10 cellular contexts compared by ENCODE assay signal in genomic region chr17:59643159-59643857, GRCh38. TPM values are rescaled to one million over a fixed set of nuclear protein-coding genes. Genes with fewer than 3 reads are reported as not detected.
A peak's percentile ranks its signal among the peaks of the same experiment; 100 is the strongest.
DNase-seq lines count a peak whose midpoint lies in the region; ATAC-seq, FAIRE-seq and TF ChIP-seq lines count a peak whose summit lies in the region.
"Had no signal": no experiment of that assay in that cellular context is flagged by ENCODE, and none has a peak within 500 bp of the region (broad histone marks: within the 10 kb centered on the region; RNA-seq: fewer than 3 reads in every experiment).

No MANE protein-coding gene starts in this region.

- H3K36me3 ChIP-seq in Karpas-422 (ENCODE audit: insufficient read depth, low read length): peaks cover 44% of the 10 kb centered on the region
- H3K36me3 ChIP-seq in bronchial epithelial cell (ENCODE audit: control insufficient read depth, insufficient read depth, low read length): peaks cover 10% of the 10 kb centered on the region
- H3K36me3 ChIP-seq in muscle layer of duodenum (ENCODE audit: control insufficient read depth in 1 of 2, insufficient read depth in 2 of 2, low read length in 2 of 2): peaks cover 11 to 19% of the 10 kb centered on the region in 2 donors

- peak overlapping the region; percentile 81 for H3K4me2 ChIP-seq in Karpas-422 (ENCODE audit: low read depth, low read length, poor library complexity, severe bottlenecking)

- H3K27ac ChIP-seq in Karpas-422 (ENCODE audit: low read length) (peak overlapping the region; percentile 95), muscle layer of duodenum (ENCODE audit: low read length) (peak overlapping the region; percentile 3), coronary artery (no peak overlapping the region)

- H3K27me3 Mint-ChIP-seq in CD14-positive monocyte (ENCODE audit: low read depth in 3 of 3): no peaks in the 10 kb centered on the region

- H2AFZ ChIP-seq in Karpas-422 (ENCODE audit: low read length): no peak overlapping the region

- H3K27me3 ChIP-seq in Karpas-422 (ENCODE audit: low read length) (no peaks in the 10 kb centered on the region), bronchial epithelial cell (ENCODE audit: control insufficient read depth, insufficient read depth, low read length) (no peaks in the 10 kb centered on the region), muscle layer of duodenum (ENCODE audit: low read depth, low read length) (no peaks in the 10 kb centered on the region)

- no peaks in the 10 kb centered on the region for H3K9me3 ChIP-seq in Karpas-422 (ENCODE audit: low read length)
- no peaks in the 10 kb centered on the region for H3K9me3 ChIP-seq in muscle layer of duodenum (ENCODE audit: control insufficient read depth in 1 of 2, low read length in 2 of 2)

- H3K4me3 ChIP-seq in Karpas-422 (ENCODE audit: low read length) (peak overlapping the region; percentile 50), bronchial epithelial cell (ENCODE audit: low read depth, low read length) (no peak overlapping the region), muscle layer of duodenum (ENCODE audit: low read depth in 1 of 2, low read length in 2 of 2) (no peak overlapping the region), coronary artery (no peak overlapping the region)

- peaks cover 99% of the 10 kb centered on the region for H3K79me2 ChIP-seq in Karpas-422 (ENCODE audit: low read length)

- peak overlapping the region; percentile 4 to 86 (median 63) for H3K27ac Mint-ChIP-seq in CD14-positive monocyte

- peak overlapping the region in 1 of 2 donors; percentile 8 for H3K4me3 Mint-ChIP-seq in CD14-positive monocyte

- DNase-seq in CD14-positive monocyte (ENCODE audit: low spot score) (no peak), Karpas-422 (peak; percentile 63), bronchial epithelial cell (ENCODE audit: low read depth) (peak; percentile 73), GOT3 (lab: John Stamatoyannopoulos, UW) (no peak), coronary artery (ENCODE audit: low spot score) (no peak)
- DNase-seq in activated CD4-positive, alpha-beta T cell treated with anti-CD3 and anti-CD28 coated beads for 48 hours: no peak
- DNase-seq: cortex of kidney, NCI-H526 treated with DMSO at 0.1 percent for 48 hours had no signal

- ATAC-seq in HG03432 (IDR thresholded peaks at IDR 0.05; ENCODE audit: unreplicated experiment): no peak

- H3K9me3 Mint-ChIP-seq in CD14-positive monocyte: no peaks in the 10 kb centered on the region

- peaks cover 37 to 47% of the 10 kb centered on the region in 2 donors for H3K36me3 Mint-ChIP-seq in CD14-positive monocyte

- peak overlapping the region; percentile 51 for H3K9ac ChIP-seq in Karpas-422 (ENCODE audit: low read length)

- TF ChIP-seq CTCF in CD14-positive monocyte (IDR thresholded peaks at IDR 0.05) (no peak), bronchial epithelial cell (IDR thresholded peaks at IDR 0.05; ENCODE audit: insufficient read depth, low read length, severe bottlenecking) (no peak), coronary artery (IDR thresholded peaks at IDR 0.05) (no peak)

- H3K4me1 ChIP-seq in Karpas-422 (ENCODE audit: low read length) (peaks cover 58% of the 10 kb centered on the region), muscle layer of duodenum (ENCODE audit: control insufficient read depth in 1 of 2, insufficient read depth in 2 of 2, low read length in 2 of 2) (peaks cover 6 to 41% of the 10 kb centered on the region in 2 donors)

- FAIRE-seq in bronchial epithelial cell (lab: Jason Lieb, UNC): no peak

- H4K20me1 ChIP-seq in Karpas-422 (ENCODE audit: insufficient read depth, low read depth, low read length): peaks cover 46% of the 10 kb centered on the region

- no peaks in the 10 kb centered on the region for H3K9me2 ChIP-seq in Karpas-422 (replicated peaks; ENCODE audit: insufficient read depth, low read length)

- intact Hi-C loops in CD14-positive monocyte (cut with micrococcal nuclease): no loop called here

- H3K4me1 Mint-ChIP-seq in CD14-positive monocyte: peaks cover 42% of the 10 kb centered on the region

RNA-seq across cellular contexts. Expression of gene CLTC, which starts 23.6 kb away (rescaled TPM):
- polyA plus RNA-seq in CD14-positive monocyte: 100 to 1,000 TPM in 1 of 2 donors, 10 to 100 TPM in 1; 63.3 to 102 TPM
- 85.0 and 162 TPM in 2 replicates for total RNA-seq in Karpas-422 (2014; rRNA removed; shearing (Covaris generic); ENCODE audit: low replicate concordance)
- total RNA-seq in bronchial epithelial cell: 251 and 258 TPM in 2 replicates

Comparison
In these comparisons a context has a peak if more than half of its experiments do, and no peak if none do; other contexts are left out.
1. DNase-seq: peak in Karpas-422 (single experiment) and bronchial epithelial cell (single experiment); none in CD14-positive monocyte (single experiment), activated CD4-positive, alpha-beta T cell treated with anti-CD3 and anti-CD28 coated beads for 48 hours (single experiment), GOT3 (single experiment) and coronary artery (single experiment).
2. H3K27ac ChIP-seq: peak in Karpas-422 (single experiment) and muscle layer of duodenum (single experiment); none in coronary artery (0 of 2).